Comparison of ENCODE assay signal across 8 cellular contexts in the genomic region with DNA sequence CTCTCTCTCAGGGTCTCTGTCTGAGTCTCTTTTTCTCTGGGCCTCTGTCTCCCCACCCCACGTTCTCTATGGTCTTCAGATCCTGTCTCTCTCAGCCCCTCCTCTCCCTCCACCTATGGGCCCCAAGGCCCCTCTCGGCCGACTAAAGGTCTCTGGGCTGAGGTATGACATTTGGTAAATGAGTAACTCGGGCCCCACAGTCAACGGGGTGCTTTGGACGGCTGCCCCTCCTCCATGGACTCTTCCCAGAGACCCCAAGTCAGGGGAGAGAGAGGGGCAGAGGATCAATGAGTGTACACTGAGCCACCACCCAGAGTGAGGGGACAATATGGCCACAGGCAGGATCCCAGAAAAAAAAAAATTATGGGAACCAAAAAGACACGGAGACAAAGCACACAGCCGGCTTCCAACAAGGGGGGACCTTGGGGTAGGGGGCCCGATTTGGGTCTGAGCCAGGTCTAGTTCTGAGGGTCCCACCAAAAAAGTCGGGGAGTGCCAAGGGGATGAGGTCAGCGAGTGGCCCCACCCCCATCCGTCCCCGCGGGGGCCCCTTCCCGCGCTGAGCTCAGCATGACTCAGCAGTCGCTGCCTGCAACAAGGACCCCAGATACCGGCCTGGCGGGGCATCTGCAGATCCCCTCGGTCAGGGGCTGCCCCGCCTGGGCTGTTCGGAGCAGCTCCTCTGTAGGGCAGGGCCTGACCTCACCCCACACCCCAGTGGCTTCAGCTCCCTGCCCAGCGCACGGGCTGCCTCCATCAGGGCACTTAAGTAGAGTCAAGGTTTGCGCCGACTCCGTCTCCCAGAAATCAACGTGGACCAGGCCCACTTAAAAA. TPM values are rescaled to one million over a fixed set of nuclear protein-coding genes. Genes with fewer than 3 reads are reported as not detected.
DNase-seq lines count a peak whose midpoint lies in the region; ATAC-seq, FAIRE-seq and TF ChIP-seq lines count a peak whose summit lies in the region.

No MANE protein-coding gene starts in this region.

- TF ChIP-seq CTCF in liver (IDR thresholded peaks at IDR 0.05; ENCODE audit: low read depth, low read length, missing input control): no peak

- peak; percentile 56 for TF ChIP-seq POLR2A in GM12891 (IDR thresholded peaks at IDR 0.05; ENCODE audit: low read depth, low read length)

- DNase-seq in GM12891 (ENCODE audit: insufficient read length, low spot score) (peak; percentile 69), Kasumi-1 (lab: John Stamatoyannopoulos, UW) (peak; percentile 35 to 36), dermis blood vessel endothelial cell (peak; percentile 73)
- DNase-seq in activated CD4-positive, alpha-beta T cell treated with anti-CD3 and anti-CD28 coated beads for 48 hours: peak; percentile 81
- DNase-seq in stimulated activated CD4-positive, alpha-beta T cell treated with anti-CD3 and anti-CD28 coated beads, Interleukin-4, amount 100 ng/mL, for 1 hour: peak; percentile 70

- H3K4me3 ChIP-seq in liver (ENCODE audit: low read depth in 1 of 3, low read length in 3 of 3): peak overlapping the region; percentile 53 to 69 (median 64)

- peak overlapping the region; percentile 90 to 96 for H3K27ac ChIP-seq in liver (ENCODE audit: low read depth in 1 of 2, low read length in 2 of 2)

- H3K27me3 ChIP-seq in liver (ENCODE audit: control insufficient read depth in 4 of 4, insufficient read depth in 4 of 4, low read length in 3 of 4): no peaks in the 10 kb centered on the region

- H3K36me3 ChIP-seq in liver (ENCODE audit: control insufficient read depth in 4 of 4, insufficient read depth in 3 of 4, low read depth in 1 of 4, low read length in 3 of 4): peaks cover 0 to 5% (median 1%) of the 10 kb centered on the region in 4 donors

- no peaks in the 10 kb centered on the region for H3K9me3 ChIP-seq in liver (ENCODE audit: control insufficient read depth in 4 of 4, low read length in 3 of 4)

- TF ChIP-seq RAD21 in liver (IDR thresholded peaks at IDR 0.05): peak in 1 of 2 donors; percentile 19

- peaks cover 7 to 32% (median 20%) of the 10 kb centered on the region in 4 donors for H3K4me1 ChIP-seq in liver (ENCODE audit: control insufficient read depth in 4 of 4, insufficient read depth in 4 of 4, low read length in 3 of 4)

- WGBS in liver: 4% methylated on average over 28 of the region's 28 CpGs

- peak; percentile 86 for FAIRE-seq in GM12891 (lab: Jason Lieb, UNC)

- H3K9ac ChIP-seq in liver (ENCODE audit: low read depth in 1 of 2, low read length in 2 of 2): peak overlapping the region; percentile 92

- ATAC-seq in GM19467 (IDR thresholded peaks at IDR 0.05; ENCODE audit: unreplicated experiment): no peak
- ATAC-seq in GM18858 (IDR thresholded peaks at IDR 0.05; ENCODE audit: unreplicated experiment): no peak

TF ChIP-seq in GM12891, 5 proteins besides CTCF, POLR2A, EP300 and RAD21:
- TF ChIP-seq TAF1 (IDR thresholded peaks at IDR 0.05; ENCODE audit: low read depth, low read length) (peak; percentile 7; the same call in 1 of the 2 replicates), POLR2AphosphoS5 (IDR thresholded peaks at IDR 0.05; ENCODE audit: low read depth, low read length) (peak; percentile 53; the same call in 1 of the 2 replicates), PAX5 (IDR thresholded peaks at IDR 0.05; ENCODE audit: insufficient read depth, low read length, severe bottlenecking) (no peak)

TF ChIP-seq in liver, 16 proteins besides CTCF, POLR2A, EP300 and RAD21:
- TF ChIP-seq EGR1 (IDR thresholded peaks at IDR 0.05; ENCODE audit: low read depth in 2 of 2) (peak in 1 of 2 donors; percentile 4), NR2F2 (IDR thresholded peaks at IDR 0.05) (peak; percentile 21), SP1 (IDR thresholded peaks at IDR 0.05) (peak; percentile 69), FOXA1 (IDR thresholded peaks at IDR 0.05) (no peak), HNF4A (conservative IDR thresholded peaks at IDR 0.05) (peak; percentile 60), YY1 (IDR thresholded peaks at IDR 0.05) (peak; percentile 81), RXRA (IDR thresholded peaks at IDR 0.05) (peak; percentile 4 to 43), TAF1 (conservative IDR thresholded peaks at IDR 0.05) (peak; percentile 78), HNF4G (IDR thresholded peaks at IDR 0.05) (peak; percentile 49), FOXA2 (IDR thresholded peaks at IDR 0.05) (peak; percentile 4), JUND (IDR thresholded peaks at IDR 0.05) (peak; percentile 77 to 81), GABPA (IDR thresholded peaks at IDR 0.05 in 1 of 2, conservative IDR thresholded peaks at IDR 0.05 in 1 of 2) (no peak)
- TF ChIP-seq, protein P1, sequence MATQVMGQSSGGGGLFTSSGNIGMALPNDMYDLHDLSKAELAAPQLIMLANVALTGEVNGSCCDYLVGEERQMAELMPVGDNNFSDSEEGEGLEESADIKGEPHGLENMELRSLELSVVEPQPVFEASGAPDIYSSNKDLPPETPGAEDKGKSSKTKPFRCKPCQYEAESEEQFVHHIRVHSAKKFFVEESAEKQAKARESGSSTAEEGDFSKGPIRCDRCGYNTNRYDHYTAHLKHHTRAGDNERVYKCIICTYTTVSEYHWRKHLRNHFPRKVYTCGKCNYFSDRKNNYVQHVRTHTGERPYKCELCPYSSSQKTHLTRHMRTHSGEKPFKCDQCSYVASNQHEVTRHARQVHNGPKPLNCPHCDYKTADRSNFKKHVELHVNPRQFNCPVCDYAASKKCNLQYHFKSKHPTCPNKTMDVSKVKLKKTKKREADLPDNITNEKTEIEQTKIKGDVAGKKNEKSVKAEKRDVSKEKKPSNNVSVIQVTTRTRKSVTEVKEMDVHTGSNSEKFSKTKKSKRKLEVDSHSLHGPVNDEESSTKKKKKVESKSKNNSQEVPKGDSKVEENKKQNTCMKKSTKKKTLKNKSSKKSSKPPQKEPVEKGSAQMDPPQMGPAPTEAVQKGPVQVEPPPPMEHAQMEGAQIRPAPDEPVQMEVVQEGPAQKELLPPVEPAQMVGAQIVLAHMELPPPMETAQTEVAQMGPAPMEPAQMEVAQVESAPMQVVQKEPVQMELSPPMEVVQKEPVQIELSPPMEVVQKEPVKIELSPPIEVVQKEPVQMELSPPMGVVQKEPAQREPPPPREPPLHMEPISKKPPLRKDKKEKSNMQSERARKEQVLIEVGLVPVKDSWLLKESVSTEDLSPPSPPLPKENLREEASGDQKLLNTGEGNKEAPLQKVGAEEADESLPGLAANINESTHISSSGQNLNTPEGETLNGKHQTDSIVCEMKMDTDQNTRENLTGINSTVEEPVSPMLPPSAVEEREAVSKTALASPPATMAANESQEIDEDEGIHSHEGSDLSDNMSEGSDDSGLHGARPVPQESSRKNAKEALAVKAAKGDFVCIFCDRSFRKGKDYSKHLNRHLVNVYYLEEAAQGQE (IDR thresholded peaks at IDR 0.05): peak; percentile 88
- TF ChIP-seq, protein P2, sequence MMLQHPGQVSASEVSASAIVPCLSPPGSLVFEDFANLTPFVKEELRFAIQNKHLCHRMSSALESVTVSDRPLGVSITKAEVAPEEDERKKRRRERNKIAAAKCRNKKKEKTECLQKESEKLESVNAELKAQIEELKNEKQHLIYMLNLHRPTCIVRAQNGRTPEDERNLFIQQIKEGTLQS (IDR thresholded peaks at IDR 0.05): no peak
- TF ChIP-seq, protein P3, sequence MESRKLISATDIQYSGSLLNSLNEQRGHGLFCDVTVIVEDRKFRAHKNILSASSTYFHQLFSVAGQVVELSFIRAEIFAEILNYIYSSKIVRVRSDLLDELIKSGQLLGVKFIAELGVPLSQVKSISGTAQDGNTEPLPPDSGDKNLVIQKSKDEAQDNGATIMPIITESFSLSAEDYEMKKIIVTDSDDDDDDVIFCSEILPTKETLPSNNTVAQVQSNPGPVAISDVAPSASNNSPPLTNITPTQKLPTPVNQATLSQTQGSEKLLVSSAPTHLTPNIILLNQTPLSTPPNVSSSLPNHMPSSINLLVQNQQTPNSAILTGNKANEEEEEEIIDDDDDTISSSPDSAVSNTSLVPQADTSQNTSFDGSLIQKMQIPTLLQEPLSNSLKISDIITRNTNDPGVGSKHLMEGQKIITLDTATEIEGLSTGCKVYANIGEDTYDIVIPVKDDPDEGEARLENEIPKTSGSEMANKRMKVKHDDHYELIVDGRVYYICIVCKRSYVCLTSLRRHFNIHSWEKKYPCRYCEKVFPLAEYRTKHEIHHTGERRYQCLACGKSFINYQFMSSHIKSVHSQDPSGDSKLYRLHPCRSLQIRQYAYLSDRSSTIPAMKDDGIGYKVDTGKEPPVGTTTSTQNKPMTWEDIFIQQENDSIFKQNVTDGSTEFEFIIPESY (IDR thresholded peaks at IDR 0.05): no peak
- TF ChIP-seq, protein P4, sequence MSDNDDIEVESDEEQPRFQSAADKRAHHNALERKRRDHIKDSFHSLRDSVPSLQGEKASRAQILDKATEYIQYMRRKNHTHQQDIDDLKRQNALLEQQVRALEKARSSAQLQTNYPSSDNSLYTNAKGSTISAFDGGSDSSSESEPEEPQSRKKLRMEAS (IDR thresholded peaks at IDR 0.05): peak; percentile 12

RNA-seq across cellular contexts. Expression of a gene that starts 1.5 kb away (rescaled TPM):
- 2,219 TPM for polyA plus RNA-seq in GM12891 (2012; ENCODE audit: low read depth, missing spikeins)
- 1,252 and 1,399 TPM in 2 replicates for total RNA-seq in dermis blood vessel endothelial cell
- 1,000 to 10,000 TPM; 2,528 to 9,360 TPM for total RNA-seq in liver
- polyA plus RNA-seq in liver: over 10,000 TPM; 15,042 to 16,395 TPM

RNA-seq across cellular contexts. Expression of a gene that starts 8.9 kb away (rescaled TPM):
- polyA plus RNA-seq in GM12891 (2012; ENCODE audit: low read depth, missing spikeins): 262 TPM
- total RNA-seq in dermis blood vessel endothelial cell (96.8 and 134 TPM in 2 replicates), liver (10 to 100 TPM; 10.8 to 18.7 TPM)
- polyA plus RNA-seq in liver: 10 to 100 TPM; 10.5 to 27.0 TPM

RNA-seq across cellular contexts. Expression of a gene that starts 29.5 kb away (rescaled TPM):
- 46.8 TPM for polyA plus RNA-seq in GM12891 (2012; ENCODE audit: low read depth, missing spikeins)
- total RNA-seq in dermis blood vessel endothelial cell: 14.8 and 28.8 TPM in 2 replicates
- total RNA-seq in liver: 1 to 10 TPM; 8.4 to 8.7 TPM
- polyA plus RNA-seq in liver: 1 to 10 TPM; 2.6 to 4.2 TPM

RNA-seq across cellular contexts. Expression of a gene that starts 30.1 kb away (rescaled TPM):
- 0.71 TPM for polyA plus RNA-seq in GM12891 (2012; ENCODE audit: low read depth, missing spikeins)
- total RNA-seq in dermis blood vessel endothelial cell (not detected in 2 replicates), liver (1 to 10 TPM in 1 of 2 donors, not detected in 1; 1.3 TPM)
- under 1 TPM in 1 of 2 donors, not detected in 1; 0.16 TPM for polyA plus RNA-seq in liver

RNA-seq across cellular contexts. Expression of a gene that starts 30.1 kb away (rescaled TPM):
- 104 TPM for polyA plus RNA-seq in GM12891 (2012; ENCODE audit: low read depth, missing spikeins)
- 172 and 278 TPM in 2 replicates for total RNA-seq in dermis blood vessel endothelial cell
- 10 to 100 TPM; 52.5 to 80.1 TPM for total RNA-seq in liver
- polyA plus RNA-seq in liver: 10 to 100 TPM; 29.6 to 46.7 TPM
